In the genomic region with DNA sequence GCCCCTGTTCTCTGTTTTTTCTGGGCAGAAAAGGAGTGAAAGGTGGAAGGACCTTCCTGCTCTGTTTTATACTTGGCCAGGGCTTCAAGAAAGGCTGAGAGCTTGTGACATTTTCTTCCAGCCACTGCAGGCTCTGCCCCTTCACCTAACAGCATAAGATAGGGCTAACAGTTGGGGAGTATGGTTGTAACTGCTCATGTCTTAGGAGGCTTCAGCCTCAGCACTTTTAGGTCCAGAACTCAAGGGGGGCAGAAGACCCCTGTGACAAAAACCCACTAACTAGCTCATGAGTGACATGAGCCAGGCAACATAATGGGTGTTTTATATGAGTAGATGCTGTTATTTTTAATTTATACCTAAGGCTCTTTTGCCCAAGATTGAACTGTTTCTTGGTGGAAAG, we compare ENCODE assay signal across 10 cellular contexts. TPM values are rescaled to one million over a fixed set of nuclear protein-coding genes. Genes with fewer than 3 reads are reported as not detected.
DNase-seq lines count a peak whose midpoint lies in the region; TF ChIP-seq lines count a peak whose summit lies in the region.
"Had no signal": no experiment of that assay in that cellular context is flagged by ENCODE, and none has a peak within 500 bp of the region (broad histone marks: within the 10 kb centered on the region; RNA-seq: fewer than 3 reads in every experiment).

No MANE protein-coding gene starts in this region.

- peak overlapping the region in 1 of 8 donors; percentile 20 for H3K4me3 Mint-ChIP-seq in CD4-positive, alpha-beta memory T cell
- H3K4me3 Mint-ChIP-seq: stimulated activated naive CD8-positive, alpha-beta T cell treated with anti-CD3 and anti-CD28 coated beads, Interleukin-15, amount 100 ng/mL, for 72 hours had no signal

- H3K4me1 ChIP-seq in OCI-LY1 (ENCODE audit: insufficient read depth, low read length, severe bottlenecking), result peaks cover 59% of the 10 kb centered on the region
- H3K4me1 ChIP-seq in CD4-positive, alpha-beta memory T cell (ENCODE audit: insufficient read depth, low read length), result peaks cover 48% of the 10 kb centered on the region

- H3K4me1 Mint-ChIP-seq in CD4-positive, alpha-beta memory T cell, result peaks cover 17 to 53% (median 35%) of the 10 kb centered on the region in 4 donors

- CTCF ChIA-PET in CD4-positive, alpha-beta memory T cell (lab: Charles Lee; ENCODE audit: partially characterized antibody), result interaction anchor here (1.2 to 2.1 kb wide), 2 partner anchors 15 to 22 kb away, joined by 4 to 8 read pairs; a partner anchor contains a TSS

- H3K27me3 ChIP-seq in OCI-LY1 (ENCODE audit: insufficient read depth, low read length), result no peaks in the 10 kb centered on the region
- H3K27me3 ChIP-seq in CD4-positive, alpha-beta memory T cell (ENCODE audit: insufficient read depth, low read length), result no peaks in the 10 kb centered on the region

- POLR2A ChIA-PET in CD4-positive, alpha-beta memory T cell (lab: Charles Lee; ENCODE audit: partially characterized antibody), result interaction anchor here (0.6 to 20.4 kb wide), 5 partner anchors 15 to 370 kb away, joined by 3 to 404 read pairs (median 3); a partner anchor contains a TSS

- H3K9ac ChIP-seq in OCI-LY1 (ENCODE audit: low read length), result no peak overlapping the region; the same call in 1 of the 2 replicates

- intact Hi-C loops in CD4-positive, alpha-beta memory T cell (cut with micrococcal nuclease), result no loop called here

- DNase-seq in astrocyte of the spinal cord (ENCODE audit: low read depth, low spot score) (no peak), retinal pigment epithelial cell (ENCODE audit: low read depth) (no peak), dermis blood vessel endothelial cell (no peak), middle frontal gyrus (ENCODE audit: extremely low spot score, low spot score) (no peak)
- no peak for DNase-seq in CD4-positive, alpha-beta memory T cell
- DNase-seq: mucosa of descending colon; NCI-H1417 treated with DMSO at 0.1 percent for 48 hours; stimulated activated CD4-positive, alpha-beta T cell treated with anti-CD3 and anti-CD28 coated beads, Interleukin-15, amount 100 ng/mL, for 24 hours; stimulated activated naive CD8-positive, alpha-beta T cell treated with anti-CD3 and anti-CD28 coated beads, Interleukin-15, amount 100 ng/mL, for 72 hours had no signal

- peaks cover 8% of the 10 kb centered on the region; the same call in 1 of the 2 replicates for H3F3A ChIP-seq in OCI-LY1 (ENCODE audit: insufficient read depth, low read length)

- H3K79me2 ChIP-seq in OCI-LY1 (ENCODE audit: insufficient read depth, low read length), result peaks cover 13% of the 10 kb centered on the region

- H3K27ac Mint-ChIP-seq in CD4-positive, alpha-beta memory T cell, result peak overlapping the region in 3 of 7 donors; percentile 46 to 57 (median 56)

- peaks cover 36 to 65% of the 10 kb centered on the region in 2 donors for H3K36me3 Mint-ChIP-seq in CD4-positive, alpha-beta memory T cell

- no peaks in the 10 kb centered on the region for H3K9me3 ChIP-seq in OCI-LY1 (ENCODE audit: low read length)
- no peaks in the 10 kb centered on the region for H3K9me3 ChIP-seq in CD4-positive, alpha-beta memory T cell (ENCODE audit: control insufficient read depth in 1 of 2, low read length in 2 of 2)
- H3K9me3 ChIP-seq: mucosa of descending colon had no signal

- no peaks in the 10 kb centered on the region for H3K27me3 Mint-ChIP-seq in CD4-positive, alpha-beta memory T cell
- H3K27me3 Mint-ChIP-seq: stimulated activated naive CD8-positive, alpha-beta T cell treated with anti-CD3 and anti-CD28 coated beads, Interleukin-15, amount 100 ng/mL, for 72 hours had no signal

- peaks cover 73% of the 10 kb centered on the region for H3K36me3 ChIP-seq in OCI-LY1 (ENCODE audit: insufficient read depth, low read length)
- peaks cover 56% of the 10 kb centered on the region for H3K36me3 ChIP-seq in CD4-positive, alpha-beta memory T cell (ENCODE audit: insufficient read depth, low read length)

- in situ Hi-C loops in astrocyte of the spinal cord (cut with HindIII; ENCODE audit: low sequenced_read_pairs), result no loop called here

- H3K9me2 ChIP-seq in OCI-LY1 (ENCODE audit: low read depth, low read length), result no peaks in the 10 kb centered on the region

- H2AFZ ChIP-seq in OCI-LY1 (ENCODE audit: low read length), result no peak overlapping the region

- TF ChIP-seq CTCF in OCI-LY1 (IDR thresholded peaks at IDR 0.05; ENCODE audit: low read length) (no peak), astrocyte of the spinal cord (IDR thresholded peaks at IDR 0.05; ENCODE audit: low read depth, low read length) (no peak), retinal pigment epithelial cell (conservative IDR thresholded peaks at IDR 0.05; ENCODE audit: low read depth, low read length) (no peak)

- no peak overlapping the region for H3K4me2 ChIP-seq in OCI-LY1 (ENCODE audit: low read length)

- H3K9me3 Mint-ChIP-seq in CD4-positive, alpha-beta memory T cell, result no peaks in the 10 kb centered on the region
- H3K9me3 Mint-ChIP-seq: stimulated activated naive CD8-positive, alpha-beta T cell treated with anti-CD3 and anti-CD28 coated beads, Interleukin-15, amount 100 ng/mL, for 72 hours had no signal

- H3K4me3 ChIP-seq in OCI-LY1 (ENCODE audit: low read depth, low read length, poor library complexity, severe bottlenecking) (no peak overlapping the region), astrocyte of the spinal cord (ENCODE audit: low read depth, low read length) (peak overlapping the region; percentile 4), retinal pigment epithelial cell (ENCODE audit: low read length) (peak overlapping the region; percentile 21)
- H3K4me3 ChIP-seq in CD4-positive, alpha-beta memory T cell (ENCODE audit: low read length in 2 of 2), result no peak overlapping the region
- H3K4me3 ChIP-seq: mucosa of descending colon had no signal

- H4K20me1 ChIP-seq in OCI-LY1 (ENCODE audit: insufficient read depth, low read length), result no peaks in the 10 kb centered on the region

- peak overlapping the region; percentile 73 for H3K27ac ChIP-seq in OCI-LY1 (ENCODE audit: low read depth, low read length, poor library complexity, severe bottlenecking)
- no peak overlapping the region for H3K27ac ChIP-seq in CD4-positive, alpha-beta memory T cell (ENCODE audit: low read depth, low read length)

RNA-seq across cellular contexts. Expression of a gene that starts 4.9 kb away (rescaled TPM):
- total RNA-seq in dermis blood vessel endothelial cell, result 286 and 586 TPM in 2 replicates
- 100 to 1,000 TPM; 558 to 563 TPM for total RNA-seq in CD4-positive, alpha-beta memory T cell
- polyA plus RNA-seq in CD4-positive, alpha-beta memory T cell, result 1,000 to 10,000 TPM; 1,058 to 1,115 TPM

RNA-seq across cellular contexts. Expression of a gene that starts 5.3 kb away (rescaled TPM):
- 220 and 256 TPM in 2 replicates for total RNA-seq in dermis blood vessel endothelial cell
- 10 to 100 TPM; 75.8 to 86.3 TPM for total RNA-seq in CD4-positive, alpha-beta memory T cell
- polyA plus RNA-seq in CD4-positive, alpha-beta memory T cell, result 100 to 1,000 TPM; 167 to 276 TPM

RNA-seq across cellular contexts. Expression of a gene that starts 21.2 kb away (rescaled TPM):
- total RNA-seq in dermis blood vessel endothelial cell, result 0.17 and 0.23 TPM in 2 replicates
- 1 to 10 TPM; 1.3 to 1.4 TPM for total RNA-seq in CD4-positive, alpha-beta memory T cell
- under 1 TPM in 1 of 2 donors, not detected in 1; 0.36 TPM for polyA plus RNA-seq in CD4-positive, alpha-beta memory T cell

RNA-seq across cellular contexts. Expression of a gene that starts 25.5 kb away (rescaled TPM):
- 25.0 and 28.2 TPM in 2 replicates for total RNA-seq in dermis blood vessel endothelial cell
- 100 to 1,000 TPM; 263 to 266 TPM for total RNA-seq in CD4-positive, alpha-beta memory T cell
- polyA plus RNA-seq in CD4-positive, alpha-beta memory T cell, result 100 to 1,000 TPM; 172 to 331 TPM

RNA-seq across cellular contexts. Expression of a gene that starts 39.4 kb away (rescaled TPM):
- 0.47 TPM in 1 of 2 replicates, not detected in the other for total RNA-seq in dermis blood vessel endothelial cell
- total RNA-seq in CD4-positive, alpha-beta memory T cell, result not detected
- not detected for polyA plus RNA-seq in CD4-positive, alpha-beta memory T cell

Comparison
In these comparisons a context has a peak if more than half of its experiments do, and no peak if none do; other contexts are left out.
1. H3K4me3 ChIP-seq: peak in astrocyte of the spinal cord (single experiment) and retinal pigment epithelial cell (single experiment); none in OCI-LY1 (single experiment) and CD4-positive, alpha-beta memory T cell (0 of 2).